Comparison of ENCODE assay signal across 9 cellular contexts in genomic region chr17:57422574-57423164, GRCh38.
DNase-seq lines count a peak whose midpoint lies in the region; ATAC-seq, FAIRE-seq and TF ChIP-seq lines count a peak whose summit lies in the region.
"Had no signal": no experiment of that assay in that cellular context is flagged by ENCODE, and none has a peak within 500 bp of the region (broad histone marks: within the 10 kb centered on the region; RNA-seq: fewer than 3 reads in every experiment).

No MANE protein-coding gene starts in this region.

- H3K27ac ChIP-seq in A549, result no peak overlapping the region
- peak overlapping the region; percentile 36 to 83 (median 62) for H3K27ac ChIP-seq in adrenal gland
- H3K27ac ChIP-seq in stomach, result no peak overlapping the region
- H3K27ac ChIP-seq: neutrophil had no signal

- CTCF ChIA-PET in A549 (lab: Yijun Ruan, JAX), result interaction anchor here (1.0 to 2.3 kb wide), 4 partner anchors 21 to 410 kb away, joined by 3 to 9 read pairs (median 4); no protein-coding TSS in a partner anchor

- H3K4me1 ChIP-seq in A549, result peaks cover 31% of the 10 kb centered on the region
- peaks cover 0 to 15% of the 10 kb centered on the region in 2 donors for H3K4me1 ChIP-seq in adrenal gland (replicated peaks in 1 of 2)
- H3K4me1 ChIP-seq in stomach, result peaks cover 9 to 28% (median 20%) of the 10 kb centered on the region in 4 donors

- no peak for FAIRE-seq in A549 (lab: Jason Lieb, UNC)

- POLR2A ChIA-PET in A549 (lab: Yijun Ruan, JAX), result no interaction called here

- TF ChIP-seq EP300 in A549 (IDR thresholded peaks at IDR 0.05) (no peak), stomach (IDR thresholded peaks at IDR 0.05) (no peak)

- TF ChIP-seq RAD21 in A549 (conservative IDR thresholded peaks at IDR 0.05 in 1 of 2, IDR thresholded peaks at IDR 0.05 in 1 of 2), result no peak

- TF ChIP-seq POLR2A in A549 (IDR thresholded peaks at IDR 0.05; ENCODE audit: low read length) (no peak), adrenal gland (IDR thresholded peaks at IDR 0.05) (peak in 1 of 2 donors; percentile 20), stomach (IDR thresholded peaks at IDR 0.05) (no peak)

- H3K4me3 ChIP-seq in A549, result no peak overlapping the region
- H3K4me3 ChIP-seq in adrenal gland, result no peak overlapping the region
- no peak overlapping the region for H3K4me3 ChIP-seq in stomach

- H3K36me3 ChIP-seq in adrenal gland (replicated peaks in 1 of 2) (no peaks in the 10 kb centered on the region), stomach (peaks cover 0 to 3% (median 0%) of the 10 kb centered on the region in 4 donors)
- H3K36me3 ChIP-seq: neutrophil had no signal

- DNase-seq in A549 (ENCODE audit: low read depth in 1 of 2, low spot score in 1 of 2) (peak in 1 of 2 experiments; percentile 31), adrenal gland (peak; percentile 79 to 93 (median 90)), NCI-H510A (lab: John Stamatoyannopoulos, UW) (no peak), NCI-H1930 (lab: John Stamatoyannopoulos, UW) (no peak), NCI-H1105 (lab: John Stamatoyannopoulos, UW) (no peak), stomach (no peak)

- WGBS in A549 (ENCODE audit: missing lambda C conversion rate), result 78% methylated on average over 9 of the region's 9 CpGs
- WGBS in adrenal gland, 4 donors, result 58 to 65% (median 61%) methylated on average over 9 of the region's 9 CpGs
- 83 to 88% (median 86%) methylated on average over 9 of the region's 9 CpGs for WGBS in stomach, 5 donors

- peak; percentile 48 to 59; a peak in 4 of 6 replicates for ATAC-seq in A549
- peak; percentile 67 for ATAC-seq in GM19023 (IDR thresholded peaks at IDR 0.05; ENCODE audit: unreplicated experiment)
- peak; percentile 83 for ATAC-seq in HG03342 (IDR thresholded peaks at IDR 0.05; ENCODE audit: unreplicated experiment)

- no peak overlapping the region for H3K4me2 ChIP-seq in A549

- TF ChIP-seq CTCF in A549 (IDR thresholded peaks at IDR 0.05) (no peak), adrenal gland (IDR thresholded peaks at IDR 0.05) (no peak), stomach (IDR thresholded peaks at IDR 0.05) (no peak)

- intact Hi-C loops in adrenal gland (cut with DNase I) (no loop called here), stomach (cut with DNase I; ENCODE audit: low total_unique reads) (no loop called here)

- no peaks in the 10 kb centered on the region for H3K9me3 ChIP-seq in A549
- no peaks in the 10 kb centered on the region for H3K9me3 ChIP-seq in adrenal gland (replicated peaks in 1 of 3)
- H3K9me3 ChIP-seq in stomach, result no peaks in the 10 kb centered on the region
- H3K9me3 ChIP-seq: neutrophil had no signal

- H3K27me3 ChIP-seq in adrenal gland, result no peaks in the 10 kb centered on the region
- H3K27me3 ChIP-seq in stomach, result no peaks in the 10 kb centered on the region
- H3K27me3 ChIP-seq: neutrophil had no signal

TF ChIP-seq in A549, 52 proteins besides CTCF, POLR2A, EP300 and RAD21:
- TF ChIP-seq HOXA7 (CRISPR knock-in tag; IDR thresholded peaks at IDR 0.05) (no peak), HOXB13 (CRISPR knock-in tag; IDR thresholded peaks at IDR 0.05; ENCODE audit: low read depth) (no peak), FOSL2 (IDR thresholded peaks at IDR 0.05) (no peak), FOSL2 (CRISPR knock-in tag; IDR thresholded peaks at IDR 0.05) (peak; percentile 43)

Comparison
In these comparisons a context has a peak if more than half of its experiments do, and no peak if none do; other contexts are left out.
1. DNase-seq: peak in adrenal gland (7 of 7); none in NCI-H510A (single experiment), NCI-H1930 (0 of 2), NCI-H1105 (single experiment) and stomach (single experiment).
2. H3K27ac ChIP-seq: peak in adrenal gland (5 of 5); none in A549 (0 of 2) and stomach (0 of 5).
3. Peak in every context shown above with its lines, with median percentiles within 50 percentile points of each other: ATAC-seq.